ENCODE assay signal across 11 cellular contexts in the genomic region with DNA sequence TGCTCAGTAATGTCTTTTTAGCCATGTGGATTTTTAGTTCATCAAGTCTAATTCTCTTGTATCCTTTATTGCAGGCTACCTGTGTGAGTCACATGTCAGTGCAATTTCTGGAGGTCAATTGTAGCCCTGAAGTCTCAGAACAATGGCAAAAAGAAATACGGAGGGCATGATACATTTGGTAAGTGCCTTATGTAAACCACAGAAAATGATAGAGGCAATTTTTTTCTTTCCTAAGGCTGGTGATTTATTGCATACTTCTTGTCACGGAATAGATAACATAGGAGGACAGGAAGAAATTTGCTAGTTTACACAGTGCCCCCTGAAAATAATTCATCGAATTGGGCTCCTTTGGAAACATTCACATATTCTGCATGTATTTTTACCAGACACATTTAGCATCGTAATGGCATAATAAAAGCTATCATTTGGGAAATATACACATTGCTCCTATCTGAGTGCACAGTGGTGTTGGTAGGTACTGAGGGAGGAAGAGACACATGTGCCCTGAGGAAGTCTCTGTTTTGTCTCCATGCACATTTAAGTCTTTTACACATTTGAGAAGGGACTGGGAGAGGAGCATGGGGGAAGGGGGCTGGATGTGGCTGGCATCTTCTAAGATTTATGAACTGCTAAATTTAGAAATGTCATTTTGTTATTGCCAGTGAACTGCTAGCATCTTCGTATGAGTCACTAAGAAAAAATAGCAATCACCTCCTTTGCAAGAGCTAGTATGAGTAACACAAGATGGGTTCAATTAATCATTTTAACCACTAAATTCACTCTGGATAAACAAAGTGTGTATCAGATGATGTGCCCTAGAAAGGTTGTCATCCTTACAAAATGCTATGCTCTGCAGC.
A peak's percentile ranks its signal among the peaks of the same experiment; 100 is the strongest.
DNase-seq lines count a peak whose midpoint lies in the region; TF ChIP-seq lines count a peak whose summit lies in the region.
"Had no signal": no experiment of that assay in that cellular context is flagged by ENCODE, and none has a peak within 500 bp of the region (broad histone marks: within the 10 kb centered on the region; RNA-seq: fewer than 3 reads in every experiment).

No MANE protein-coding gene starts in this region.

- TF ChIP-seq CTCF in coronary artery (IDR thresholded peaks at IDR 0.05): no peak

- H3K27ac ChIP-seq in coronary artery: no peak overlapping the region
- H3K27ac ChIP-seq: HL-60 had no signal

- H3K4me3 ChIP-seq in skeletal muscle cell (ENCODE audit: low read depth, low read length) (no peak overlapping the region), coronary artery (no peak overlapping the region)

- DNase-seq in NCI-H1417 (lab: John Stamatoyannopoulos, UW) (peak in 2 of 3 experiments; percentile 37 to 66), NCI-H1417 treated with DMSO at 0.1 percent for 48 hours (lab: John Stamatoyannopoulos, UW) (no peak), NCI-H69 (lab: John Stamatoyannopoulos, UW) (peak; percentile 94), dedifferentiated amniotic fluid mesenchymal stem cell (ENCODE audit: extremely low spot score) (peak; percentile 73), skeletal muscle cell (ENCODE audit: low read depth) (peak; percentile 66), HK-2 (ENCODE audit: unreplicated experiment) (no peak), coronary artery (ENCODE audit: low spot score) (no peak), dermis blood vessel endothelial cell (no peak)
- DNase-seq: activated B cell treated with CpG ODN at 0.5 μM for 24 hours; activated naive CD8-positive, alpha-beta T cell treated with anti-CD3 and anti-CD28 coated beads, Interleukin-2, amount 50 U/mL, for 24 hours had no signal

Comparison
In these comparisons a context has a peak if more than half of its experiments do, and no peak if none do; other contexts are left out.
1. DNase-seq: peak in NCI-H1417 (2 of 3), NCI-H69 (single experiment), dedifferentiated amniotic fluid mesenchymal stem cell (single experiment) and skeletal muscle cell (single experiment); none in NCI-H1417 treated with DMSO at 0.1 percent for 48 hours (single experiment), HK-2 (single experiment), coronary artery (single experiment) and dermis blood vessel endothelial cell (single experiment).